Comparison of ENCODE assay signal across 10 cellular contexts in the genomic region with DNA sequence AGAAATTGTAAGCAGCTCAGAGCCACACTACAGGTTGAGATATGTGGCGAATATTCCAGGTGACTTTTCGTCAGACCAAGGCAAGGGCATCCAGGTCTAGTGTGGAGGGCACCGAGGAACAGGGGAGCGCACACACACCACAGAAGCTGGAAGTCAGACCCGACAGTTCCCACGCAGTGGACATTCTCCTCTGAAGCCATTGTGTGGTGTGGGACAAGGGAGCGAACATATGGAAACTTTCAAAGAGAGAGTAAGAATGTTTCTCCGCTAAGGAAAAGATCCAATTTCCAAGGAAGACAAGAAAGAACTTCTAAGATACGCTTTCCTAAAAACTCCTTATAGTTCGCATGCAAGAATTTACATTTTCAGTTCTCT.
A peak's percentile ranks its signal among the peaks of the same experiment; 100 is the strongest.
DNase-seq lines count a peak whose midpoint lies in the region; ATAC-seq and TF ChIP-seq lines count a peak whose summit lies in the region.
"Had no signal": no experiment of that assay in that cellular context is flagged by ENCODE, and none has a peak within 500 bp of the region (broad histone marks: within the 10 kb centered on the region; RNA-seq: fewer than 3 reads in every experiment).

No MANE protein-coding gene starts in this region.

- H3K36me3 ChIP-seq in thymus (ENCODE audit: control insufficient read depth, insufficient read depth) (no peaks in the 10 kb centered on the region), Peyer's patch (no peaks in the 10 kb centered on the region)

- 95% methylated on average over 10 of the region's 10 CpGs for WGBS in thymus

- H3K27ac ChIP-seq in thymus (ENCODE audit: low read depth) (peak overlapping the region; percentile 56), Peyer's patch (peak overlapping the region in 2 of 4 donors; percentile 13 to 72)

- peak; percentile 48 for DNase-seq in NCI-H69 (lab: John Stamatoyannopoulos, UW)
- no peak for DNase-seq in epithelial cell of proximal tubule (ENCODE audit: low read depth)
- DNase-seq in nephron progenitor cell: no peak
- no peak for DNase-seq in stimulated activated CD4-positive, alpha-beta T cell treated with anti-CD3 and anti-CD28 coated beads, Interleukin-2, amount 100 ng/mL, for 24 hours
- DNase-seq in Peyer's patch: no peak
- DNase-seq in AML-193 (lab: John Stamatoyannopoulos, UW): no peak
- DNase-seq: activated T-cell treated with anti-CD3 and anti-CD28 coated beads, Interleukin-2, amount 50 U/mL, for 4 hours; stimulated activated naive CD4-positive, alpha-beta T cell had no signal

- ATAC-seq in HG03354 (IDR thresholded peaks at IDR 0.05; ENCODE audit: poor library complexity, severe bottlenecking, unreplicated experiment): no peak
- ATAC-seq: activated T-cell treated with anti-CD3 and anti-CD28 coated beads, Interleukin-2, amount 50 U/mL, for 4 hours had no signal

- peaks cover 44% of the 10 kb centered on the region for H3K36me3 Mint-ChIP-seq in nephron progenitor cell (ENCODE audit: low read depth)

- peaks cover 85% of the 10 kb centered on the region for H3K4me1 Mint-ChIP-seq in nephron progenitor cell

- H3K27me3 ChIP-seq in thymus (ENCODE audit: control insufficient read depth, insufficient read depth): no peaks in the 10 kb centered on the region
- no peaks in the 10 kb centered on the region for H3K27me3 ChIP-seq in Peyer's patch

- TF ChIP-seq POLR2A in Peyer's patch (IDR thresholded peaks at IDR 0.05): no peak

- peaks cover 9% of the 10 kb centered on the region for H3K27me3 Mint-ChIP-seq in nephron progenitor cell (ENCODE audit: low read depth, poor library complexity)

- peaks cover 19% of the 10 kb centered on the region for H3K9me3 Mint-ChIP-seq in nephron progenitor cell
- H3K9me3 Mint-ChIP-seq: activated T-cell treated with anti-CD3 and anti-CD28 coated beads, Interleukin-2, amount 50 U/mL, for 4 hours had no signal

- H3K9me3 ChIP-seq in thymus (ENCODE audit: control insufficient read depth) (no peaks in the 10 kb centered on the region), Peyer's patch (no peaks in the 10 kb centered on the region)

- peak overlapping the region; percentile 98 for H3K27ac Mint-ChIP-seq in nephron progenitor cell

- H3K4me3 ChIP-seq in epithelial cell of proximal tubule (ENCODE audit: low read depth, low read length) (peak overlapping the region; percentile 53), thymus (ENCODE audit: low read length) (no peak overlapping the region), Peyer's patch (no peak overlapping the region)

- H3K4me1 ChIP-seq in thymus (ENCODE audit: control insufficient read depth, insufficient read depth, low read length) (no peaks in the 10 kb centered on the region), Peyer's patch (peaks cover 0 to 6% (median 0%) of the 10 kb centered on the region in 4 donors)

- H3K4me3 Mint-ChIP-seq in nephron progenitor cell: peak overlapping the region; percentile 72
- H3K4me3 Mint-ChIP-seq: activated T-cell treated with anti-CD3 and anti-CD28 coated beads, Interleukin-2, amount 50 U/mL, for 4 hours had no signal

- TF ChIP-seq CTCF in epithelial cell of proximal tubule (conservative IDR thresholded peaks at IDR 0.05; ENCODE audit: low read depth, low read length): no peak
- TF ChIP-seq CTCF in nephron progenitor cell (IDR thresholded peaks at IDR 0.05): no peak
- TF ChIP-seq CTCF in Peyer's patch (IDR thresholded peaks at IDR 0.05): no peak
